28 cellular contexts compared by ENCODE assay signal in genomic region chr4:128292349-128292748, GRCh38.
"Had no signal": no experiment of that assay in that cellular context is flagged by ENCODE, and none has a peak within 500 bp of the region (broad histone marks: within the 10 kb centered on the region; RNA-seq: fewer than 3 reads in every experiment).

No MANE protein-coding gene starts in this region.

- H3K4me2 ChIP-seq: smooth muscle cell had no signal

- H3K36me3 ChIP-seq: left lung, pancreas, prostate gland, sigmoid colon, upper lobe of left lung, vagina had no signal

- H3K27me3 ChIP-seq: left lung, pancreas, sigmoid colon, tibial nerve, upper lobe of left lung, vagina had no signal

- H3K4me3 ChIP-seq: left lung, lung, pancreas, prostate gland, sigmoid colon, smooth muscle cell, tibial nerve, upper lobe of left lung, vagina had no signal

- H3K27ac ChIP-seq: left lung, pancreas, prostate gland, sigmoid colon, tibial nerve, upper lobe of left lung, vagina had no signal

- H3K27me3 Mint-ChIP-seq: memory B cell; naive thymus-derived CD8-positive, alpha-beta T cell; stimulated activated memory B cell treated with anti-CD40 and anti-IgM and Interleukin-4, amounts not matched to agents 10 μg/mL and 1 μg/mL and 100 μg/mL, for 72 hours; stimulated activated naive CD8-positive, alpha-beta T cell treated with anti-CD3 and anti-CD28 coated beads, Interleukin-15, amount 100 ng/mL, for 72 hours had no signal

- H3K9me3 ChIP-seq: left lung, pancreas, prostate gland, sigmoid colon, tibial nerve, upper lobe of left lung, vagina had no signal

- ATAC-seq: left cardiac atrium; left lung; naive thymus-derived CD8-positive, alpha-beta T cell; pancreas; right cardiac atrium; stimulated activated memory B cell treated with anti-CD40 and anti-IgM and Interleukin-4, amounts not matched to agents 10 μg/mL and 1 μg/mL and 100 μg/mL, for 72 hours; stimulated activated naive CD8-positive, alpha-beta T cell treated with anti-CD3 and anti-CD28 coated beads, Interleukin-15, amount 100 ng/mL, for 72 hours had no signal

- H3K4me1 ChIP-seq: prostate gland, vagina had no signal

- DNase-seq: hippocampal formation; kidney glomerular epithelial cell; left cardiac atrium; left lung; naive thymus-derived CD8-positive, alpha-beta T cell; nucleus accumbens; pancreas; posterior cingulate gyrus; retina; right cardiac atrium; sigmoid colon; stimulated activated CD4-positive, alpha-beta T cell treated with anti-CD3 and anti-CD28 coated beads, Interleukin-1b, Interleukin-23, amount 100 ng/mL, for 48 hours; stimulated activated CD4-positive, alpha-beta T cell treated with anti-CD3 and anti-CD28 coated beads, Interleukin-2, amount 100 ng/mL, for 48 hours; stimulated activated CD4-positive, alpha-beta T cell treated with anti-CD3 and anti-CD28 coated beads, Interleukin-4, amount 100 ng/mL, for 4 hours; stimulated activated CD8-positive, alpha-beta memory T cell treated with anti-CD3 and anti-CD28 coated beads, Interleukin-4, amount 100 ng/mL, for 48 hours; stimulated activated naive CD4-positive, alpha-beta T cell treated with Interleukin-2 at 50 U/mL for 16 hours; stimulated activated naive CD8-positive, alpha-beta T cell treated with anti-CD3 and anti-CD28 coated beads, Interleukin-15, amount 100 ng/mL, for 72 hours; substantia nigra; upper lobe of left lung had no signal

- FAIRE-seq: pancreas had no signal

- H3K27ac Mint-ChIP-seq: memory B cell; nephron; stimulated activated memory B cell treated with anti-CD40 and anti-IgM and Interleukin-4, amounts not matched to agents 10 μg/mL and 1 μg/mL and 100 μg/mL, for 72 hours; stimulated activated naive CD8-positive, alpha-beta T cell treated with anti-CD3 and anti-CD28 coated beads, Interleukin-15, amount 100 ng/mL, for 72 hours had no signal

- H3K9me3 Mint-ChIP-seq: memory B cell; naive thymus-derived CD8-positive, alpha-beta T cell; nephron; neural crest cell; stimulated activated memory B cell treated with anti-CD40 and anti-IgM and Interleukin-4, amounts not matched to agents 10 μg/mL and 1 μg/mL and 100 μg/mL, for 72 hours; stimulated activated naive CD8-positive, alpha-beta T cell treated with anti-CD3 and anti-CD28 coated beads, Interleukin-15, amount 100 ng/mL, for 72 hours had no signal

- H3K4me3 Mint-ChIP-seq: memory B cell; naive thymus-derived CD8-positive, alpha-beta T cell; nephron; stimulated activated memory B cell treated with anti-CD40 and anti-IgM and Interleukin-4, amounts not matched to agents 10 μg/mL and 1 μg/mL and 100 μg/mL, for 72 hours; stimulated activated naive CD8-positive, alpha-beta T cell treated with anti-CD3 and anti-CD28 coated beads, Interleukin-15, amount 100 ng/mL, for 72 hours had no signal
